Comparison of ENCODE assay signal across 8 cellular contexts in genomic region chr22:44625981-44626687, GRCh38.
DNase-seq lines count a peak whose midpoint lies in the region; ATAC-seq and TF ChIP-seq lines count a peak whose summit lies in the region.

No MANE protein-coding gene starts in this region.

- H3F3A ChIP-seq in Loucy (ENCODE audit: low read depth) (no peaks in the 10 kb centered on the region), SU-DHL-6 (ENCODE audit: insufficient read depth) (no peaks in the 10 kb centered on the region)

- H2AFZ ChIP-seq in Loucy (ENCODE audit: low read length) (no peak overlapping the region), SU-DHL-6 (ENCODE audit: low read depth, low read length, severe bottlenecking) (no peak overlapping the region)

- H3K4me2 ChIP-seq in Loucy (ENCODE audit: low read depth, low read length, poor library complexity, severe bottlenecking) (no peak overlapping the region), SU-DHL-6 (ENCODE audit: low read depth, low read length, poor library complexity, severe bottlenecking) (no peak overlapping the region)

- no peak overlapping the region for H3K4me3 ChIP-seq in Loucy (ENCODE audit: low read length, poor library complexity, severe bottlenecking)
- H3K4me3 ChIP-seq in SU-DHL-6 (ENCODE audit: insufficient read depth, low read length, poor library complexity, severe bottlenecking): no peak overlapping the region

- no peaks in the 10 kb centered on the region for H3K9me2 ChIP-seq in Loucy (replicated peaks; ENCODE audit: low read depth, low read length)
- H3K9me2 ChIP-seq in SU-DHL-6 (replicated peaks; ENCODE audit: insufficient read depth, low read length): no peaks in the 10 kb centered on the region

- H3K4me1 ChIP-seq in Loucy (ENCODE audit: insufficient read depth, low read length, poor library complexity, severe bottlenecking): no peaks in the 10 kb centered on the region

- H3K27ac ChIP-seq in SU-DHL-6 (ENCODE audit: low read depth, low read length): no peak overlapping the region

- H4K20me1 ChIP-seq in Loucy (ENCODE audit: insufficient read depth, low read length, poor library complexity, severe bottlenecking): no peaks in the 10 kb centered on the region
- no peaks in the 10 kb centered on the region for H4K20me1 ChIP-seq in SU-DHL-6 (ENCODE audit: low read depth, low read length)

- DNase-seq in Daoy (ENCODE audit: low read depth): peak; percentile 71
- DNase-seq in activated naive CD4-positive, alpha-beta T cell treated with anti-CD3 and anti-CD28 coated beads, Interleukin-2, amount 50 U/mL, for 16 hours: peak; percentile 73
- peak; percentile 44 to 89 (median 76) for DNase-seq in head of caudate nucleus
- peak; percentile 45 to 95 (median 78) for DNase-seq in posterior cingulate gyrus
- peak; percentile 81 for DNase-seq in ureter (ENCODE audit: low spot score)

- ATAC-seq in HG03521 (IDR thresholded peaks at IDR 0.05; ENCODE audit: unreplicated experiment): no peak

- no peaks in the 10 kb centered on the region for H3K27me3 ChIP-seq in Loucy (ENCODE audit: insufficient read depth, low read length, poor library complexity, severe bottlenecking)
- H3K27me3 ChIP-seq in SU-DHL-6 (ENCODE audit: low read length): no peaks in the 10 kb centered on the region

- H3K9me3 ChIP-seq in Loucy (ENCODE audit: insufficient read depth, low read depth, low read length) (no peaks in the 10 kb centered on the region), SU-DHL-6 (ENCODE audit: insufficient read depth, low read length) (no peaks in the 10 kb centered on the region)

- H3K36me3 ChIP-seq in Loucy (ENCODE audit: insufficient read depth, low read length): no peaks in the 10 kb centered on the region
- H3K36me3 ChIP-seq in SU-DHL-6 (ENCODE audit: low read length): no peaks in the 10 kb centered on the region

- H3K9ac ChIP-seq in Loucy (ENCODE audit: low read depth, low read length, poor library complexity, severe bottlenecking) (no peak overlapping the region), SU-DHL-6 (ENCODE audit: low read length) (no peak overlapping the region)

- intact Hi-C loops in head of caudate nucleus (cut with DNase I) (loop anchor here (5.0 kb wide), 2 partner anchors 544 to 634 kb away; no protein-coding TSS in a partner anchor), posterior cingulate gyrus (cut with DNase I) (loop anchor here (1.0 kb wide), 2 partner anchors 545 to 633 kb away; no protein-coding TSS in a partner anchor)

- TF ChIP-seq CTCF in Loucy (conservative IDR thresholded peaks at IDR 0.05; ENCODE audit: low read length) (peak; percentile 99), SU-DHL-6 (IDR thresholded peaks at IDR 0.05; ENCODE audit: insufficient read depth, low read length, poor library complexity, severe bottlenecking) (peak; percentile 97)

- H3K79me2 ChIP-seq in Loucy (ENCODE audit: insufficient read depth, low read length): no peaks in the 10 kb centered on the region
- no peaks in the 10 kb centered on the region for H3K79me2 ChIP-seq in SU-DHL-6 (ENCODE audit: insufficient read depth, low read length)
